1 cellular context compared by ENCODE assay signal in the genomic region with DNA sequence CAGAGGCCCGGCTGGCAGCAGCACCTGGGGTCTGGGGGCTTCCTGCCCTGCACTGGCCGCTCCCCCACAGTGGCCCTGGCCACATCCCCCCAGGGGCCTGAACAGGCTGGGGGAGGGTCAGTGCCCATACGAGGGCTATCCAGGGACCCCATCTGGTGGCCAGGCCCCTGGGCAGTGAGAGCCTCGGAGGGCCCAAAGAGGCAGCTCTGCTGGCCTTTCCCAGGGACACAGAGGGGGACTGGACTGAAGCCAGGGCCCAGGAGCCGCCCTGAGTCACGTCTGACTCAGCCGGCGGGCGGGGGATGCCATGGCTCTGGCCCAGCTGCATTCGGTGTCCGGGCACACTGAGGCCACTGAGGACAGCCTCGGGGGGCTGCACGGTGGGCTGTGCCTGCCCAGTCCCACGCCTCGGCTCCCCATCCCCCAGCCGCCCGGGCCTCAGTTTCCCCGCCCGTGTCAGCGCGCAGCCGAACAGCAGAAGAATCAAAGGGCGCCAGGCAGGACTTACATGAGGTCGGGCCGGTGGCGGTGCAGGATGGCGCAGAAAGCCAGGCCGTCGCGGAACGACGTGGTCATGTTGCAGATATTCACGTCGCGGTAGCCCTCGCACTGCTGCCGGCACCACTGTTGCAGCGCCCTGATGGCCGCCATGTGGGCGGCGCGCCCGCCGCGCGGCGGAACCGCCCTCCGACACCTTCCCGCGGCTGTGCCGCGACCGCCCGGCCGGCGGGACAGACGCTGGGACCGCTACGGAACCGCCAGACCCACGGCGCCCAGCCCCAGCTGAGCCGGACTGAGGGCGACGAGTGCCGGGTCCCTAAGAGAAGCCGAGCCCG.
A peak's percentile ranks its signal among the peaks of the same experiment; 100 is the strongest.
TF ChIP-seq lines count a peak whose summit lies in the region.

A gene (minus strand): TSS at position 795 of the 836 bp plus-strand sequence. CDS start 144 bp downstream, at position 651.

TF ChIP-seq in K562, 482 proteins besides CTCF, POLR2A, EP300 and RAD21 (continued from another document and continues in another):
- TF ChIP-seq, protein P1, sequence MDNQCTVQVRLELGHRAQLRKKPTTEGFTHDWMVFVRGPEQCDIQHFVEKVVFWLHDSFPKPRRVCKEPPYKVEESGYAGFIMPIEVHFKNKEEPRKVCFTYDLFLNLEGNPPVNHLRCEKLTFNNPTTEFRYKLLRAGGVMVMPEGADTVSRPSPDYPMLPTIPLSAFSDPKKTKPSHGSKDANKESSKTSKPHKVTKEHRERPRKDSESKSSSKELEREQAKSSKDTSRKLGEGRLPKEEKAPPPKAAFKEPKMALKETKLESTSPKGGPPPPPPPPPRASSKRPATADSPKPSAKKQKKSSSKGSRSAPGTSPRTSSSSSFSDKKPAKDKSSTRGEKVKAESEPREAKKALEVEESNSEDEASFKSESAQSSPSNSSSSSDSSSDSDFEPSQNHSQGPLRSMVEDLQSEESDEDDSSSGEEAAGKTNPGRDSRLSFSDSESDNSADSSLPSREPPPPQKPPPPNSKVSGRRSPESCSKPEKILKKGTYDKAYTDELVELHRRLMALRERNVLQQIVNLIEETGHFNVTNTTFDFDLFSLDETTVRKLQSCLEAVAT (IDR thresholded peaks at IDR 0.05) = 0 out of 4 replicates have a peak, but pooled peaks of 1 of the 2 experiments have one; percentile 8
- peak; percentile 74 for TF ChIP-seq RBBP5 (IDR thresholded peaks at IDR 0.05; ENCODE audit: borderline replicate concordance, insufficient read depth, low read length, poor library complexity, severe bottlenecking)
- TF ChIP-seq YY1 (IDR thresholded peaks at IDR 0.05; ENCODE audit: borderline replicate concordance in 1 of 3, control insufficient read depth in 1 of 3, extremely low read depth in 1 of 3, insufficient read depth in 3 of 3, insufficient read length in 1 of 3, insufficient replicate concordance in 2 of 3, low read depth in 1 of 3, low read length in 2 of 3) = peak; percentile 26 to 85 (median 73)
- TF ChIP-seq BMI1 (IDR thresholded peaks at IDR 0.05; ENCODE audit: low read length) = no peak
- no peak for TF ChIP-seq TGIF2 (CRISPR knock-in tag; IDR thresholded peaks at IDR 0.05)
- TF ChIP-seq MXI1 (IDR thresholded peaks at IDR 0.05; ENCODE audit: low read depth, low read length) = 0 out of 2 replicates have a peak, but pooled peaks have one; percentile 28
- peak; percentile 19; the same call in 1 of the 2 replicates for TF ChIP-seq ATF7 (IDR thresholded peaks at IDR 0.05)
- TF ChIP-seq PRPF4 (IDR thresholded peaks at IDR 0.05; ENCODE audit: insufficient read depth, low read depth, low read length, poor library complexity, severe bottlenecking) = no peak
- peak; percentile 46; the same call in 1 of the 2 replicates for TF ChIP-seq ZNF431 (CRISPR knock-in tag; IDR thresholded peaks at IDR 0.05)
- TF ChIP-seq FOXP1 (CRISPR knock-in tag; IDR thresholded peaks at IDR 0.05) = peak; percentile 69
- peak; percentile 75 for TF ChIP-seq SMARCA4 (IDR thresholded peaks at IDR 0.05)
- peak; percentile 30 to 98; a peak in 2 of 4 replicates for TF ChIP-seq NONO (IDR thresholded peaks at IDR 0.05; ENCODE audit: low read depth in 2 of 2, low read length in 1 of 2)
- peak; percentile 83 for TF ChIP-seq ARID1B (IDR thresholded peaks at IDR 0.05)
- no peak for TF ChIP-seq RHOXF2B (CRISPR knock-in tag; conservative IDR thresholded peaks at IDR 0.05)
- peak; percentile 77 for TF ChIP-seq SMAD4 (CRISPR knock-in tag; conservative IDR thresholded peaks at IDR 0.05)
- TF ChIP-seq SLC30A9 (CRISPR knock-in tag; IDR thresholded peaks at IDR 0.05) = no peak
- no peak for TF ChIP-seq ZNF134 (CRISPR knock-in tag; conservative IDR thresholded peaks at IDR 0.05)
- TF ChIP-seq ZFP1 (CRISPR knock-in tag; IDR thresholded peaks at IDR 0.05) = no peak
- TF ChIP-seq CTBP1 (IDR thresholded peaks at IDR 0.05; ENCODE audit: borderline replicate concordance) = peak; percentile 36; the same call in 1 of the 2 replicates
- TF ChIP-seq KAT2B (IDR thresholded peaks at IDR 0.05; ENCODE audit: low read depth, low read length) = no peak
- no peak for TF ChIP-seq KHSRP (IDR thresholded peaks at IDR 0.05)
- TF ChIP-seq, protein P2, sequence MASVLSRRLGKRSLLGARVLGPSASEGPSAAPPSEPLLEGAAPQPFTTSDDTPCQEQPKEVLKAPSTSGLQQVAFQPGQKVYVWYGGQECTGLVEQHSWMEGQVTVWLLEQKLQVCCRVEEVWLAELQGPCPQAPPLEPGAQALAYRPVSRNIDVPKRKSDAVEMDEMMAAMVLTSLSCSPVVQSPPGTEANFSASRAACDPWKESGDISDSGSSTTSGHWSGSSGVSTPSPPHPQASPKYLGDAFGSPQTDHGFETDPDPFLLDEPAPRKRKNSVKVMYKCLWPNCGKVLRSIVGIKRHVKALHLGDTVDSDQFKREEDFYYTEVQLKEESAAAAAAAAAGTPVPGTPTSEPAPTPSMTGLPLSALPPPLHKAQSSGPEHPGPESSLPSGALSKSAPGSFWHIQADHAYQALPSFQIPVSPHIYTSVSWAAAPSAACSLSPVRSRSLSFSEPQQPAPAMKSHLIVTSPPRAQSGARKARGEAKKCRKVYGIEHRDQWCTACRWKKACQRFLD (CRISPR knock-in tag; IDR thresholded peaks at IDR 0.05) = peak; percentile 74; the same call in 1 of the 2 replicates
- no peak for TF ChIP-seq EHMT2 (IDR thresholded peaks at IDR 0.05)
- TF ChIP-seq, protein P3, sequence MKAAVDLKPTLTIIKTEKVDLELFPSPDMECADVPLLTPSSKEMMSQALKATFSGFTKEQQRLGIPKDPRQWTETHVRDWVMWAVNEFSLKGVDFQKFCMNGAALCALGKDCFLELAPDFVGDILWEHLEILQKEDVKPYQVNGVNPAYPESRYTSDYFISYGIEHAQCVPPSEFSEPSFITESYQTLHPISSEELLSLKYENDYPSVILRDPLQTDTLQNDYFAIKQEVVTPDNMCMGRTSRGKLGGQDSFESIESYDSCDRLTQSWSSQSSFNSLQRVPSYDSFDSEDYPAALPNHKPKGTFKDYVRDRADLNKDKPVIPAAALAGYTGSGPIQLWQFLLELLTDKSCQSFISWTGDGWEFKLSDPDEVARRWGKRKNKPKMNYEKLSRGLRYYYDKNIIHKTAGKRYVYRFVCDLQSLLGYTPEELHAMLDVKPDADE (conservative IDR thresholded peaks at IDR 0.05; ENCODE audit: control insufficient read depth, low read depth, low read length) = peak; percentile 74
- TF ChIP-seq HLTF (IDR thresholded peaks at IDR 0.05) = no peak
- TF ChIP-seq ETV6 (IDR thresholded peaks at IDR 0.05; ENCODE audit: borderline replicate concordance in 1 of 2, low read depth in 2 of 2, low read length in 1 of 2) = no peak
- 0 out of 2 replicates have a peak, but pooled peaks have one; percentile 39 for TF ChIP-seq ETV6 (CRISPR knock-in tag; IDR thresholded peaks at IDR 0.05; ENCODE audit: borderline replicate concordance)
- TF ChIP-seq MAZ (CRISPR knock-in tag; conservative IDR thresholded peaks at IDR 0.05 in 1 of 2, IDR thresholded peaks at IDR 0.05 in 1 of 2) = peak; percentile 45 to 56; a peak in 3 of 4 replicates
- peak; percentile 95 for TF ChIP-seq SAP30 (IDR thresholded peaks at IDR 0.05; ENCODE audit: borderline replicate concordance, insufficient read depth, low read depth, low read length, poor library complexity, severe bottlenecking)
- TF ChIP-seq ZNF263 (CRISPR knock-in tag; IDR thresholded peaks at IDR 0.05; ENCODE audit: borderline replicate concordance) = peak; percentile 61; the same call in 1 of the 2 replicates
- TF ChIP-seq CREM (IDR thresholded peaks at IDR 0.05; ENCODE audit: low read depth) = peak; percentile 50; the same call in 1 of the 2 replicates
- no peak for TF ChIP-seq SREBF2 (CRISPR knock-in tag; IDR thresholded peaks at IDR 0.05)
- TF ChIP-seq ZFP36 (IDR thresholded peaks at IDR 0.05; ENCODE audit: low read depth, low read length, partially characterized antibody) = no peak
- TF ChIP-seq, protein P4, sequence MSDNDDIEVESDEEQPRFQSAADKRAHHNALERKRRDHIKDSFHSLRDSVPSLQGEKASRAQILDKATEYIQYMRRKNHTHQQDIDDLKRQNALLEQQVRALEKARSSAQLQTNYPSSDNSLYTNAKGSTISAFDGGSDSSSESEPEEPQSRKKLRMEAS (CRISPR knock-in tag; IDR thresholded peaks at IDR 0.05) = peak; percentile 73; the same call in 1 of the 2 replicates
- TF ChIP-seq, protein P5, sequence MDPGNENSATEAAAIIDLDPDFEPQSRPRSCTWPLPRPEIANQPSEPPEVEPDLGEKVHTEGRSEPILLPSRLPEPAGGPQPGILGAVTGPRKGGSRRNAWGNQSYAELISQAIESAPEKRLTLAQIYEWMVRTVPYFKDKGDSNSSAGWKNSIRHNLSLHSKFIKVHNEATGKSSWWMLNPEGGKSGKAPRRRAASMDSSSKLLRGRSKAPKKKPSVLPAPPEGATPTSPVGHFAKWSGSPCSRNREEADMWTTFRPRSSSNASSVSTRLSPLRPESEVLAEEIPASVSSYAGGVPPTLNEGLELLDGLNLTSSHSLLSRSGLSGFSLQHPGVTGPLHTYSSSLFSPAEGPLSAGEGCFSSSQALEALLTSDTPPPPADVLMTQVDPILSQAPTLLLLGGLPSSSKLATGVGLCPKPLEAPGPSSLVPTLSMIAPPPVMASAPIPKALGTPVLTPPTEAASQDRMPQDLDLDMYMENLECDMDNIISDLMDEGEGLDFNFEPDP (CRISPR knock-in tag; IDR thresholded peaks at IDR 0.05) = no peak
- TF ChIP-seq ZNF212 (CRISPR knock-in tag; IDR thresholded peaks at IDR 0.05) = no peak
- no peak for TF ChIP-seq ZNF24 (IDR thresholded peaks at IDR 0.05)
- TF ChIP-seq, protein P6, sequence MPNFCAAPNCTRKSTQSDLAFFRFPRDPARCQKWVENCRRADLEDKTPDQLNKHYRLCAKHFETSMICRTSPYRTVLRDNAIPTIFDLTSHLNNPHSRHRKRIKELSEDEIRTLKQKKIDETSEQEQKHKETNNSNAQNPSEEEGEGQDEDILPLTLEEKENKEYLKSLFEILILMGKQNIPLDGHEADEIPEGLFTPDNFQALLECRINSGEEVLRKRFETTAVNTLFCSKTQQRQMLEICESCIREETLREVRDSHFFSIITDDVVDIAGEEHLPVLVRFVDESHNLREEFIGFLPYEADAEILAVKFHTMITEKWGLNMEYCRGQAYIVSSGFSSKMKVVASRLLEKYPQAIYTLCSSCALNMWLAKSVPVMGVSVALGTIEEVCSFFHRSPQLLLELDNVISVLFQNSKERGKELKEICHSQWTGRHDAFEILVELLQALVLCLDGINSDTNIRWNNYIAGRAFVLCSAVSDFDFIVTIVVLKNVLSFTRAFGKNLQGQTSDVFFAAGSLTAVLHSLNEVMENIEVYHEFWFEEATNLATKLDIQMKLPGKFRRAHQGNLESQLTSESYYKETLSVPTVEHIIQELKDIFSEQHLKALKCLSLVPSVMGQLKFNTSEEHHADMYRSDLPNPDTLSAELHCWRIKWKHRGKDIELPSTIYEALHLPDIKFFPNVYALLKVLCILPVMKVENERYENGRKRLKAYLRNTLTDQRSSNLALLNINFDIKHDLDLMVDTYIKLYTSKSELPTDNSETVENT (CRISPR knock-in tag; IDR thresholded peaks at IDR 0.05) = peak; percentile 88
- TF ChIP-seq MYNN (IDR thresholded peaks at IDR 0.05) = peak; percentile 37; the same call in 1 of the 2 replicates
- no peak for TF ChIP-seq MYNN (CRISPR knock-in tag; IDR thresholded peaks at IDR 0.05)
- TF ChIP-seq MYC (IDR thresholded peaks at IDR 0.05; ENCODE audit: low read depth, low read length) = peak; percentile 36; the same call in 1 of the 2 replicates
- no peak for TF ChIP-seq MYC (CRISPR knock-in tag; IDR thresholded peaks at IDR 0.05; ENCODE audit: borderline replicate concordance, low read depth)
- TF ChIP-seq CCAR2 (IDR thresholded peaks at IDR 0.05; ENCODE audit: low read depth, low read length) = no peak
- peak; percentile 57; the same call in 1 of the 2 replicates for TF ChIP-seq PML (IDR thresholded peaks at IDR 0.05; ENCODE audit: low read length)
- peak; percentile 69 for TF ChIP-seq ZNF316 (IDR thresholded peaks at IDR 0.05)
- TF ChIP-seq, protein P7, sequence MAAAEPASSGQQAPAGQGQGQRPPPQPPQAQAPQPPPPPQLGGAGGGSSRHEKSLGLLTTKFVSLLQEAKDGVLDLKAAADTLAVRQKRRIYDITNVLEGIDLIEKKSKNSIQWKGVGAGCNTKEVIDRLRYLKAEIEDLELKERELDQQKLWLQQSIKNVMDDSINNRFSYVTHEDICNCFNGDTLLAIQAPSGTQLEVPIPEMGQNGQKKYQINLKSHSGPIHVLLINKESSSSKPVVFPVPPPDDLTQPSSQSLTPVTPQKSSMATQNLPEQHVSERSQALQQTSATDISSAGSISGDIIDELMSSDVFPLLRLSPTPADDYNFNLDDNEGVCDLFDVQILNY (CRISPR knock-in tag; IDR thresholded peaks at IDR 0.05) = peak; percentile 87; the same call in 1 of the 2 replicates
- TF ChIP-seq L3MBTL2 (IDR thresholded peaks at IDR 0.05) = peak; percentile 47; the same call in 1 of the 2 replicates
- no peak for TF ChIP-seq ZNF561 (CRISPR knock-in tag; conservative IDR thresholded peaks at IDR 0.05)
- TF ChIP-seq, protein P8, sequence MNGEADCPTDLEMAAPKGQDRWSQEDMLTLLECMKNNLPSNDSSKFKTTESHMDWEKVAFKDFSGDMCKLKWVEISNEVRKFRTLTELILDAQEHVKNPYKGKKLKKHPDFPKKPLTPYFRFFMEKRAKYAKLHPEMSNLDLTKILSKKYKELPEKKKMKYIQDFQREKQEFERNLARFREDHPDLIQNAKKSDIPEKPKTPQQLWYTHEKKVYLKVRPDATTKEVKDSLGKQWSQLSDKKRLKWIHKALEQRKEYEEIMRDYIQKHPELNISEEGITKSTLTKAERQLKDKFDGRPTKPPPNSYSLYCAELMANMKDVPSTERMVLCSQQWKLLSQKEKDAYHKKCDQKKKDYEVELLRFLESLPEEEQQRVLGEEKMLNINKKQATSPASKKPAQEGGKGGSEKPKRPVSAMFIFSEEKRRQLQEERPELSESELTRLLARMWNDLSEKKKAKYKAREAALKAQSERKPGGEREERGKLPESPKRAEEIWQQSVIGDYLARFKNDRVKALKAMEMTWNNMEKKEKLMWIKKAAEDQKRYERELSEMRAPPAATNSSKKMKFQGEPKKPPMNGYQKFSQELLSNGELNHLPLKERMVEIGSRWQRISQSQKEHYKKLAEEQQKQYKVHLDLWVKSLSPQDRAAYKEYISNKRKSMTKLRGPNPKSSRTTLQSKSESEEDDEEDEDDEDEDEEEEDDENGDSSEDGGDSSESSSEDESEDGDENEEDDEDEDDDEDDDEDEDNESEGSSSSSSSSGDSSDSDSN (IDR thresholded peaks at IDR 0.05; ENCODE audit: borderline replicate concordance in 1 of 2, low read depth in 2 of 2, low read length in 2 of 2) = peak; percentile 48 to 80; a peak in 1 of 4 replicates
- no peak for TF ChIP-seq COPS2 (conservative IDR thresholded peaks at IDR 0.05)
- 0 out of 2 replicates have a peak, but pooled peaks have one; percentile 51 for TF ChIP-seq ERF (CRISPR knock-in tag; IDR thresholded peaks at IDR 0.05)
- TF ChIP-seq, protein P9, sequence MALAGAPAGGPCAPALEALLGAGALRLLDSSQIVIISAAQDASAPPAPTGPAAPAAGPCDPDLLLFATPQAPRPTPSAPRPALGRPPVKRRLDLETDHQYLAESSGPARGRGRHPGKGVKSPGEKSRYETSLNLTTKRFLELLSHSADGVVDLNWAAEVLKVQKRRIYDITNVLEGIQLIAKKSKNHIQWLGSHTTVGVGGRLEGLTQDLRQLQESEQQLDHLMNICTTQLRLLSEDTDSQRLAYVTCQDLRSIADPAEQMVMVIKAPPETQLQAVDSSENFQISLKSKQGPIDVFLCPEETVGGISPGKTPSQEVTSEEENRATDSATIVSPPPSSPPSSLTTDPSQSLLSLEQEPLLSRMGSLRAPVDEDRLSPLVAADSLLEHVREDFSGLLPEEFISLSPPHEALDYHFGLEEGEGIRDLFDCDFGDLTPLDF (CRISPR knock-in tag; IDR thresholded peaks at IDR 0.05) = peak; percentile 75; the same call in 1 of the 2 replicates
